ENCODE assay signal across 9 cellular contexts in the genomic region with DNA sequence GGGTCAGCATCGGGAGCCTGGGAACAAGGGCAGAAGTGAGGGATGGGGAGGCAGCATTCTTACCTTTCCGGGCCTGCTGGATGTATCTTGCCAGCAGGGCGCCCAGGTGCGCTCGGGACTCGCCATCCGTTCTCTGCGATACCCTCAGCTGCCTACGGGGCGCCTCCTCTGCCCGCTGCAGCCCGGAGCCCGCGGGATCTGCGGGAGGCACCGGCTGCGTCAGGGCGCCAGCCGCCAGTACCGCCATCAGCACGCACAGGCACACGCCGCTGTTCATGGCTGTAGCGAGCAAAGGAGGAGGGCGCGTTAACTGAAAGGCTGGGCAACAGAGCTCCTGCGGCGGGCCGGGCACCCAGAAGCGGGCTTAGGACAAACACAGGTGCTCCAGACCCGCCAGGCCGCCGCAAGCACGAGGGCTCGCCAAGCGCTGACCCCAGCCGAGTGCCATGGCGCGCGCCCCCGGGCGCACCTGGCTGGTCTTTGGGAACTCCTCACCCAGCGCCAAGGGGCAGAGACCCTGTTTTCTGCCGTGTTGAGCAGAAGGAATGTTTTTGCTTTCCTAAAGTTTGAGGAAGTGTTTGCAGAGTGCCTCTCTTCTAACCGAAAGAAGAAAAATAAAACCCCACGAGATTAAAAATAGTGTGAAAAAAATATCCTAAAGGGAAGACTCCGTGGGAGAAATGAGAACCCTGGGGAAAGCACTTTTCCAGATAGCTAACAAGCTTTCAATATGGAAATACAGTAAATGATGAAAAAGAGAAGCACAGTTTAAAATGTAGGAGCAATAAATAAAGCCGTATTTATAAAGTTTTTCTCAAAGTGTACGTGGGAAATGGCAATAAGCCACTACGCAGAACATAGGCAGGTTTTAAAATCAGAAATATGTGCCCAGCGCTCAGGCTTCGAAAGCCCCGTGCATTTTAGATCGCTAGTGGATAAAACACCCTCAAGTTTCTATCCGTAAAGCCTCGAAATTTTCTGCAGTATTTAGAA. TPM values are rescaled to one million over a fixed set of nuclear protein-coding genes. Genes with fewer than 3 reads are reported as not detected.
DNase-seq lines count a peak whose midpoint lies in the region; ATAC-seq and TF ChIP-seq lines count a peak whose summit lies in the region.
"Had no signal": no experiment of that assay in that cellular context is flagged by ENCODE, and none has a peak within 500 bp of the region (broad histone marks: within the 10 kb centered on the region; RNA-seq: fewer than 3 reads in every experiment).

No MANE protein-coding gene starts in this region.

- ATAC-seq in left lung (peak; percentile 53), GM19395 (IDR thresholded peaks at IDR 0.05; ENCODE audit: unreplicated experiment) (no peak), GM21723 (IDR thresholded peaks at IDR 0.05; ENCODE audit: unreplicated experiment) (no peak)

- H3K9me3 ChIP-seq in left lung, result no peaks in the 10 kb centered on the region

- peaks cover 3 to 16% of the 10 kb centered on the region in 2 donors for H3K4me1 ChIP-seq in left lung

- H3K36me3 ChIP-seq in left lung, result no peaks in the 10 kb centered on the region

- TF ChIP-seq CTCF in left lung (IDR thresholded peaks at IDR 0.05), result no peak

- peak overlapping the region in 1 of 2 donors; percentile 7 for H3K4me3 ChIP-seq in left lung

- H3K36me3 Mint-ChIP-seq in activated naive CD8-positive, alpha-beta T cell treated with anti-CD3 and anti-CD28 coated beads for 36 hours, result no peaks in the 10 kb centered on the region

- peaks cover 43 to 88% of the 10 kb centered on the region in 2 donors for H3K27me3 ChIP-seq in left lung

- peaks cover 70% of the 10 kb centered on the region for H3K27me3 Mint-ChIP-seq in activated naive CD8-positive, alpha-beta T cell treated with anti-CD3 and anti-CD28 coated beads for 36 hours

- intact Hi-C loops in left lung (cut with DNase I), result no loop called here

- no peak overlapping the region for H3K27ac ChIP-seq in left lung

- peaks cover 14% of the 10 kb centered on the region for H3K4me1 Mint-ChIP-seq in activated naive CD8-positive, alpha-beta T cell treated with anti-CD3 and anti-CD28 coated beads for 36 hours

- no peak overlapping the region for H3K27ac Mint-ChIP-seq in activated naive CD8-positive, alpha-beta T cell treated with anti-CD3 and anti-CD28 coated beads for 36 hours

- DNase-seq in stimulated activated CD4-positive, alpha-beta T cell treated with anti-CD3 and anti-CD28 coated beads, Interleukin-1b, Interleukin-23, amount 100 ng/mL, for 48 hours, result peak; percentile 16
- DNase-seq in stimulated activated CD4-positive, alpha-beta T cell treated with anti-CD3 and anti-CD28 coated beads, Interleukin-4, amount 100 ng/mL, for 1 hour, result no peak
- DNase-seq in activated naive CD8-positive, alpha-beta T cell treated with anti-CD3 and anti-CD28 coated beads for 36 hours, result peak; percentile 41
- DNase-seq in left lung (no peak), NCI-H1436 (lab: John Stamatoyannopoulos, UW) (no peak), medulla oblongata (ENCODE audit: extremely low spot score) (no peak)

- no peaks in the 10 kb centered on the region for H3K9me3 Mint-ChIP-seq in activated naive CD8-positive, alpha-beta T cell treated with anti-CD3 and anti-CD28 coated beads for 36 hours

- H3K4me3 Mint-ChIP-seq in activated naive CD8-positive, alpha-beta T cell treated with anti-CD3 and anti-CD28 coated beads for 36 hours, result peak overlapping the region; percentile 40

RNA-seq across cellular contexts. Expression of a gene that starts 2.3 kb away (rescaled TPM):
- not detected for total RNA-seq in activated naive CD8-positive, alpha-beta T cell treated with anti-CD3 and anti-CD28 coated beads for 36 hours
- total RNA-seq in left lung, result under 1 TPM in 1 of 2 donors, not detected in 1; 0.76 TPM
- total RNA-seq: mononuclear cell had no signal

Comparison
In these comparisons a context has a peak if more than half of its experiments do, and no peak if none do; other contexts are left out.
1. DNase-seq: peak in stimulated activated CD4-positive, alpha-beta T cell treated with anti-CD3 and anti-CD28 coated beads, Interleukin-1b, Interleukin-23, amount 100 ng/mL, for 48 hours (single experiment) and activated naive CD8-positive, alpha-beta T cell treated with anti-CD3 and anti-CD28 coated beads for 36 hours (single experiment); none in stimulated activated CD4-positive, alpha-beta T cell treated with anti-CD3 and anti-CD28 coated beads, Interleukin-4, amount 100 ng/mL, for 1 hour (single experiment), left lung (0 of 2), NCI-H1436 (single experiment) and medulla oblongata (single experiment).